1 cellular context compared by ENCODE assay signal in the genomic region with DNA sequence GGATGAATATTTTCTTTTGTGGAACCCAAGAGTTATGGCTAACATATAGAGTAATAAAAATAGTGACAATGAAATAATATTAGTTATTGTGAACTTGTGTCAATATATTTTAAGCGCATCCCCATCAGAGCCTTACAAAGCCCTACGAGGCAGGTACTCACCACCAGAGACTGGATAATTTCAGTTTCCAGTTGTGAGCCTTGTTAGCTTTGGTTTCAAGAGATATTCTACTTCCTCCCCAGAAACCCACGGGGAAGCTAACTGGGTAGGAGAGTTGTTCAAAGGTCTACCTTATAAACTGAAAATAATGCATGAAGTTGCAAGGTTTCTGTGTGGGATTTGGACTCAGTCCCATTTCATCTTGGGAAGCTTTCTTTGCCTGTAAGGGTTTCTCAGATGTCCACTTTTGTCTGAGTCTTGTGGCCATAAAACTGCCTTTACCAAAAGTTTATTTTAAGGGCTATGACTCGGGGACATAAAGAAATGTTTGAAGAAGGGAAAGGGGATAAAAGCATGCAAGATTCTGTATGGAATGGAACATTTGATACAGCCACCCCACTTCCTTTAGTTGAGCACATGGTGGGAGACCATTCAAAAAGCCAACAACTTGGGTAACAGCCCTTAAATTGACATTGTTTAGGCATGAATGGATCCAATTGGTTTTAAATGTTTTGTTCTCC.
TF ChIP-seq lines count a peak whose summit lies in the region.

No MANE protein-coding gene starts in this region.

TF ChIP-seq in HepG2, 621 proteins besides CTCF, POLR2A, EP300 and RAD21:
- no peak for TF ChIP-seq PAF1 (CRISPR knock-in tag; IDR thresholded peaks at IDR 0.05)
- TF ChIP-seq, protein P1, sequence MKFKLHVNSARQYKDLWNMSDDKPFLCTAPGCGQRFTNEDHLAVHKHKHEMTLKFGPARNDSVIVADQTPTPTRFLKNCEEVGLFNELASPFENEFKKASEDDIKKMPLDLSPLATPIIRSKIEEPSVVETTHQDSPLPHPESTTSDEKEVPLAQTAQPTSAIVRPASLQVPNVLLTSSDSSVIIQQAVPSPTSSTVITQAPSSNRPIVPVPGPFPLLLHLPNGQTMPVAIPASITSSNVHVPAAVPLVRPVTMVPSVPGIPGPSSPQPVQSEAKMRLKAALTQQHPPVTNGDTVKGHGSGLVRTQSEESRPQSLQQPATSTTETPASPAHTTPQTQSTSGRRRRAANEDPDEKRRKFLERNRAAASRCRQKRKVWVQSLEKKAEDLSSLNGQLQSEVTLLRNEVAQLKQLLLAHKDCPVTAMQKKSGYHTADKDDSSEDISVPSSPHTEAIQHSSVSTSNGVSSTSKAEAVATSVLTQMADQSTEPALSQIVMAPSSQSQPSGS (CRISPR knock-in tag; IDR thresholded peaks at IDR 0.05): no peak
